ENCODE assay signal across 1 cellular context in genomic region chr19:20423381-20424207, GRCh38.
A peak's percentile ranks its signal among the peaks of the same experiment; 100 is the strongest.
TF ChIP-seq lines count a peak whose summit lies in the region.

No MANE protein-coding gene starts in this region.

TF ChIP-seq in H1, 55 proteins besides CTCF, POLR2A, EP300 and RAD21:
- TF ChIP-seq CHD1 (IDR thresholded peaks at IDR 0.05; ENCODE audit: low read depth, low read length) (peak; percentile 22; the same call in 1 of the 2 replicates), HDAC2 (IDR thresholded peaks at IDR 0.05; ENCODE audit: borderline replicate concordance in 1 of 2, low read depth in 2 of 2, low read length in 2 of 2) (no peak), CBX5 (IDR thresholded peaks at IDR 0.05; ENCODE audit: low read depth, low read length) (no peak), YY1 (IDR thresholded peaks at IDR 0.05; ENCODE audit: low read depth, low read length) (peak; percentile 71), BRCA1 (IDR thresholded peaks at IDR 0.05; ENCODE audit: low read depth, low read length) (no peak), ASH2L (IDR thresholded peaks at IDR 0.05; ENCODE audit: low read length) (peak; percentile 83), PHF8 (conservative IDR thresholded peaks at IDR 0.05; ENCODE audit: low read depth, low read length) (0 out of 2 replicates have a peak, but pooled peaks have one; percentile 11), TBP (IDR thresholded peaks at IDR 0.05; ENCODE audit: low read depth, low read length) (peak; percentile 59), RBBP5 (IDR thresholded peaks at IDR 0.05; ENCODE audit: borderline replicate concordance, low read depth, low read length) (no peak), TAF1 (IDR thresholded peaks at IDR 0.05; ENCODE audit: low read depth, low read length) (peak; percentile 74), POLR2AphosphoS5 (IDR thresholded peaks at IDR 0.05; ENCODE audit: low read depth, low read length) (peak; percentile 88), SIN3A (conservative IDR thresholded peaks at IDR 0.05 in 1 of 2, IDR thresholded peaks at IDR 0.05 in 1 of 2; ENCODE audit: low read depth in 1 of 2, low read length in 2 of 2) (peak in 1 of 2 experiments; percentile 49; a peak in 1 of 4 replicates), SUZ12 (IDR thresholded peaks at IDR 0.05; ENCODE audit: low read length) (no peak), USF2 (IDR thresholded peaks at IDR 0.05; ENCODE audit: low read length) (peak; percentile 65), JUND (IDR thresholded peaks at IDR 0.05; ENCODE audit: low read length) (no peak)
- TF ChIP-seq, protein P1, sequence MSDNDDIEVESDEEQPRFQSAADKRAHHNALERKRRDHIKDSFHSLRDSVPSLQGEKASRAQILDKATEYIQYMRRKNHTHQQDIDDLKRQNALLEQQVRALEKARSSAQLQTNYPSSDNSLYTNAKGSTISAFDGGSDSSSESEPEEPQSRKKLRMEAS (IDR thresholded peaks at IDR 0.05) = peak; percentile 73
